ENCODE assay signal across 8 cellular contexts in genomic region chr2:85741811-85742507, GRCh38. TPM values are rescaled to one million over a fixed set of nuclear protein-coding genes. Genes with fewer than 3 reads are reported as not detected.
A peak's percentile ranks its signal among the peaks of the same experiment; 100 is the strongest.
DNase-seq lines count a peak whose midpoint lies in the region; ATAC-seq and TF ChIP-seq lines count a peak whose summit lies in the region.

No MANE protein-coding gene starts in this region.

- peak overlapping the region; percentile 19 for H3K4me3 ChIP-seq in fibroblast of the aortic adventitia (ENCODE audit: low read depth, low read length)

- peak; percentile 97 for DNase-seq in EH (ENCODE audit: low read depth)
- peak; percentile 84 for DNase-seq in RPMI7951 (ENCODE audit: low read depth)
- peak; percentile 92 for DNase-seq in fibroblast of the aortic adventitia (ENCODE audit: low read depth)
- no peak for DNase-seq in omental fat pad (ENCODE audit: low spot score)
- no peak for DNase-seq in activated CD4-positive, CD25-positive, alpha-beta regulatory T cell (lab: John Stamatoyannopoulos, UW)
- no peak for DNase-seq in stimulated activated CD4-positive, alpha-beta T cell treated with anti-CD3 and anti-CD28 coated beads, Interleukin-2, amount 100 ng/mL, for 48 hours
- no peak for DNase-seq in NCI-H1436 treated with DMSO at 0.1 percent for 48 hours (lab: John Stamatoyannopoulos, UW)

- TF ChIP-seq CTCF in fibroblast of the aortic adventitia (IDR thresholded peaks at IDR 0.05; ENCODE audit: insufficient read depth, low read length) (no peak), omental fat pad (IDR thresholded peaks at IDR 0.05) (no peak)

- ATAC-seq in omental fat pad (ENCODE audit: low FRiP score): peak; percentile 43
- no peak for ATAC-seq in GM19463 (IDR thresholded peaks at IDR 0.05; ENCODE audit: unreplicated experiment)

RNA-seq across cellular contexts. Expression of gene ATOH8, which starts 11.8 kb away (rescaled TPM):
- 7.2 and 7.3 TPM in 2 replicates for total RNA-seq in RPMI7951 (2014; rRNA removed; shearing (Covaris generic))
- 17.0 and 22.0 TPM in 2 replicates for total RNA-seq in fibroblast of the aortic adventitia (ENCODE audit: low replicate concordance)
- total RNA-seq in omental fat pad: 100 to 1,000 TPM in 1 of 4 donors, 10 to 100 TPM in 3; 17.1 to 210 (median 45.9) TPM

RNA-seq across cellular contexts. Expression of gene GNLY, which starts 47.8 kb away (rescaled TPM):
- total RNA-seq in RPMI7951 (2014; rRNA removed; shearing (Covaris generic)): not detected in 2 replicates
- total RNA-seq in fibroblast of the aortic adventitia (ENCODE audit: low replicate concordance): not detected in 2 replicates
- 1 to 10 TPM; 1.0 to 5.5 (median 4.3) TPM for total RNA-seq in omental fat pad

Comparison
In these comparisons a context has a peak if more than half of its experiments do, and no peak if none do; other contexts are left out.
1. DNase-seq: peak in EH (single experiment), RPMI7951 (single experiment) and fibroblast of the aortic adventitia (single experiment); none in omental fat pad (single experiment), activated CD4-positive, CD25-positive, alpha-beta regulatory T cell (0 of 4), stimulated activated CD4-positive, alpha-beta T cell treated with anti-CD3 and anti-CD28 coated beads, Interleukin-2, amount 100 ng/mL, for 48 hours (0 of 2) and NCI-H1436 treated with DMSO at 0.1 percent for 48 hours (single experiment).